8 cellular contexts compared by ENCODE assay signal in genomic region chr18:21242141-21243040, GRCh38. TPM values are rescaled to one million over a fixed set of nuclear protein-coding genes. Genes with fewer than 3 reads are reported as not detected.
DNase-seq lines count a peak whose midpoint lies in the region; ATAC-seq, FAIRE-seq and TF ChIP-seq lines count a peak whose summit lies in the region.

TSS of gene GREB1L (plus strand) at chr18:21242232. CDS start at chr18:21383519, 141,287 bp downstream.

- ATAC-seq in GM18511 (IDR thresholded peaks at IDR 0.05; ENCODE audit: unreplicated experiment) = no peak

- TF ChIP-seq CTCF in GM20000 (IDR thresholded peaks at IDR 0.05; ENCODE audit: extremely low read depth, missing control alignments) (no peak), bronchial epithelial cell (IDR thresholded peaks at IDR 0.05; ENCODE audit: insufficient read depth, low read length, severe bottlenecking) (peak; percentile 37)

- H3K4me3 ChIP-seq in bronchial epithelial cell (ENCODE audit: low read depth, low read length) = peak within 1 kb of the TSS; percentile 58

- FAIRE-seq in bronchial epithelial cell (lab: Jason Lieb, UNC) = no peak

- peaks cover 2% of the 10 kb centered on the region for H3K27me3 ChIP-seq in bronchial epithelial cell (ENCODE audit: control insufficient read depth, insufficient read depth, low read length)

- H3K36me3 ChIP-seq in bronchial epithelial cell (ENCODE audit: control insufficient read depth, insufficient read depth, low read length) = no peaks in the 10 kb centered on the region

- DNase-seq in AG20443 (ENCODE audit: low spot score) (peak; percentile 91), GM20000 (ENCODE audit: low spot score) (peak; percentile 70), NCI-H345 treated with DMSO at 0.1 percent for 48 hours (lab: John Stamatoyannopoulos, UW; ENCODE audit: unreplicated experiment) (peak; percentile 18), bronchial epithelial cell (ENCODE audit: low read depth) (peak; percentile 27), islet precursor cell (peak; percentile 88), NCI-H510A (lab: John Stamatoyannopoulos, UW) (no peak)
- peak; percentile 3 to 24 (median 14) for DNase-seq in stimulated activated CD4-positive, alpha-beta T cell treated with anti-CD3 and anti-CD28 coated beads, Interleukin-12 subunit alpha, Interleukin-12 subunit beta, amount 100 ng/mL, for 48 hours (ENCODE audit: low read depth in 2 of 3, low spot score in 1 of 3)

RNA-seq across cellular contexts. Expression of gene GREB1L, which starts in this region (rescaled TPM):
- 0.79 and 0.90 TPM in 2 replicates for total RNA-seq in bronchial epithelial cell

Comparison
In these comparisons a context has a peak if more than half of its experiments do, and no peak if none do; other contexts are left out.
1. Peak in DNase-seq and H3K4me3 ChIP-seq in bronchial epithelial cell; RNA of the gene not detected or under 1 TPM.